10 cellular contexts compared by ENCODE assay signal in the genomic region with DNA sequence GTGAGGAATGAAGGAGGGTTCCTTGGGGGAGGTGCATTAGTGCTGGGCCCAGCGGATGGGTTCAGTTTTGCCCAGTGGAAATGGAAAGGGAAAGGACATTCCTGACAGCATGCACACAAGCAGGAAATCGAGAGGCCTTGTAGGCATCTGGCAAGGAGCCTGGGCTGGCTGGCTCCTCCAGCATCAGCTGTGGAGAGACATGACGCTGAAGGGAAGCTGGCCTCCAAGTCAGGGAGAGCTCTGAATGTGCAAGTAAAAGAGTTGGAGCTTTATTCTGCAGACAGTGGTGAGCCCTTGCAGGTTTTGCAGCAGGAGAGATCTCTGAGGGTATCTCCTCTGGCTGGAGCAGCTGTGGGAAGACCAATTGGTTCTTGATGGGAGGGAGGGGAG.
DNase-seq lines count a peak whose midpoint lies in the region; ATAC-seq, FAIRE-seq and TF ChIP-seq lines count a peak whose summit lies in the region.
"Had no signal": no experiment of that assay in that cellular context is flagged by ENCODE, and none has a peak within 500 bp of the region (broad histone marks: within the 10 kb centered on the region; RNA-seq: fewer than 3 reads in every experiment).

No MANE protein-coding gene starts in this region.

- H3T11ph ChIP-seq in H9 (ENCODE audit: low read length), result no peak overlapping the region

- in situ Hi-C loops in K562 (cut with MboI), result no loop called here

- no peak overlapping the region for H3K4ac ChIP-seq in H9 (ENCODE audit: low read depth, low read length)

- CTCF ChIA-PET in K562 (lab: Yijun Ruan, JAX; ENCODE audit: low intra/inter-chr PET ratio), result interaction anchor here (0.6 kb wide), 1 partner anchor 199 kb away, joined by 3 read pairs; no protein-coding TSS in a partner anchor
- CTCF ChIA-PET in activated naive CD4-positive, alpha-beta T cell treated with anti-CD3 and anti-CD28 coated beads for 36 hours (lab: Charles Lee), result no interaction called here

- TF ChIP-seq RAD21 in K562 (CRISPR knock-in tag; conservative IDR thresholded peaks at IDR 0.05 in 1 of 2, IDR thresholded peaks at IDR 0.05 in 1 of 2), result no peak

- H3K56ac ChIP-seq in H9 (ENCODE audit: insufficient read length, low read depth, low read length), result no peak overlapping the region

- no peaks in the 10 kb centered on the region for H3K36me3 ChIP-seq in K562 (ENCODE audit: control insufficient read depth, insufficient read depth, low read length)
- no peaks in the 10 kb centered on the region for H3K36me3 ChIP-seq in small intestine (ENCODE audit: control insufficient read depth in 2 of 2, insufficient read depth in 2 of 2, low read length in 2 of 2)

- H3K23me2 ChIP-seq in H9 (ENCODE audit: insufficient read length, low read depth, low read length, poor library complexity, severe bottlenecking), result no peaks in the 10 kb centered on the region

- no peak overlapping the region for H3K23ac ChIP-seq in H9 (ENCODE audit: insufficient read length, low read depth, low read length)

- no peak overlapping the region for H4K91ac ChIP-seq in H9 (ENCODE audit: insufficient read length, low read depth, low read length)

- no peak overlapping the region for H3K27ac Mint-ChIP-seq in H9
- H3K27ac Mint-ChIP-seq in activated naive CD4-positive, alpha-beta T cell treated with anti-CD3 and anti-CD28 coated beads for 36 hours, result no peak overlapping the region

- no peak overlapping the region for H4K5ac ChIP-seq in H9 (ENCODE audit: insufficient read length, low read depth, low read length)

- TF ChIP-seq CTCF in H9 (conservative IDR thresholded peaks at IDR 0.05) (no peak), K562 (IDR thresholded peaks at IDR 0.05 in 2 of 3, conservative IDR thresholded peaks at IDR 0.05 in 1 of 3; ENCODE audit: insufficient read depth in 2 of 3, low read depth in 1 of 3, low read length in 3 of 3) (no peak)

- DNase-seq in H9 (peak; percentile 16), K562 (ENCODE audit: extremely low read depth in 1 of 4, low spot score in 3 of 4) (no peak), hepatic stellate cell (ENCODE audit: low spot score) (peak; percentile 68), small intestine (peak; percentile 47), NCI-H2171 (lab: John Stamatoyannopoulos, UW) (no peak), RCC 7860 (ENCODE audit: low spot score) (no peak)
- no peak for DNase-seq in activated naive CD4-positive, alpha-beta T cell treated with anti-CD3 and anti-CD28 coated beads for 36 hours
- DNase-seq: NCI-H146 had no signal

- no peaks in the 10 kb centered on the region; the same call in 1 of the 2 replicates for H3K4me1 ChIP-seq in H9 (ENCODE audit: insufficient read depth, low read length)
- H3K4me1 ChIP-seq in K562 (replicated peaks in 1 of 2; ENCODE audit: control insufficient read depth in 2 of 2, insufficient read depth in 2 of 2, low read length in 2 of 2), result peaks cover 52 to 69% of the 10 kb centered on the region in 2 experiments
- peaks cover 3 to 5% of the 10 kb centered on the region in 2 donors for H3K4me1 ChIP-seq in small intestine (ENCODE audit: control insufficient read depth in 2 of 2, insufficient read depth in 1 of 2, low read depth in 1 of 2, low read length in 1 of 2)

- no peak for TF ChIP-seq POLR2A in K562 (conservative IDR thresholded peaks at IDR 0.05)

- H3K14ac ChIP-seq in H9 (ENCODE audit: insufficient read depth, low read length), result no peak overlapping the region

- H2BK12ac ChIP-seq in H9 (ENCODE audit: insufficient read length, low read depth, low read length), result no peak overlapping the region

- no peak overlapping the region for H3K27ac ChIP-seq in H9 (ENCODE audit: insufficient read length, low read depth, low read length)
- H3K27ac ChIP-seq in K562 (ENCODE audit: extremely low read depth, low read depth, low read length), result no peak overlapping the region; the same call in 2 of the 3 replicates
- no peak overlapping the region for H3K27ac ChIP-seq in small intestine (ENCODE audit: low read depth in 1 of 2, low read length in 1 of 2)

- FAIRE-seq in K562 (lab: Jason Lieb, UNC) (no peak), small intestine (lab: Jason Lieb, UNC) (no peak), RCC 7860 (lab: Jason Lieb, UNC) (no peak)

- H3K4me3 ChIP-seq in K562, result peak overlapping the region; percentile 17; the same call in 1 of the 2 replicates
- H3K4me3 ChIP-seq in small intestine (ENCODE audit: low read depth in 1 of 2, low read length in 2 of 2), result no peak overlapping the region
- H3K4me3 ChIP-seq: skin epidermis had no signal

- no CpG with 5 or more reads among the region's 3 CpGs for WGBS in H9 (ENCODE audit: extremely low coverage, insufficient read length, low lambda C conversion rate)
- whole genome bisulfite sequencing in K562 (ENCODE audit: insufficient coverage, low coverage, missing lambda C conversion rate), result 63% methylated on average over 3 of the region's 3 CpGs
- 13 to 29% (median 17%) methylated on average over 3 of the region's 3 CpGs for WGBS in small intestine, 3 donors

- H4K20me1 ChIP-seq in H9 (ENCODE audit: control insufficient read depth, insufficient read depth, insufficient read length), result no peaks in the 10 kb centered on the region
- no peaks in the 10 kb centered on the region for H4K20me1 ChIP-seq in K562 (replicated peaks; ENCODE audit: control insufficient read depth, insufficient read depth, low read length)

- no peak overlapping the region for H2BK20ac ChIP-seq in H9 (ENCODE audit: low read depth, low read length, poor library complexity, severe bottlenecking)

- H3K9me3 ChIP-seq in H9 (ENCODE audit: control insufficient read depth, low read depth, low read length) (no peaks in the 10 kb centered on the region), K562 (replicated peaks; ENCODE audit: control insufficient read depth, insufficient read depth, low read depth, low read length) (no peaks in the 10 kb centered on the region), small intestine (ENCODE audit: control insufficient read depth, low read depth) (no peaks in the 10 kb centered on the region)

- H3K4me3 Mint-ChIP-seq in H9, result no peak overlapping the region
- H3K4me3 Mint-ChIP-seq in activated naive CD4-positive, alpha-beta T cell treated with anti-CD3 and anti-CD28 coated beads for 36 hours, result no peak overlapping the region

- no peak overlapping the region for H2AFZ ChIP-seq in H9 (ENCODE audit: low read length)
- H2AFZ ChIP-seq in K562 (ENCODE audit: low read depth, low read length), result peak overlapping the region; percentile 88; the same call in 1 of the 2 replicates

- H3K18ac ChIP-seq in H9 (ENCODE audit: insufficient read length, low read depth, low read length), result no peak overlapping the region

- no peak overlapping the region for H4K8ac ChIP-seq in H9 (replicated peaks; ENCODE audit: insufficient read length, low read depth, low read length)

- no peak overlapping the region for H2AK5ac ChIP-seq in H9 (ENCODE audit: insufficient read length, low read length)

- no peak for ATAC-seq in K562
- ATAC-seq in GM21423 (IDR thresholded peaks at IDR 0.05; ENCODE audit: unreplicated experiment), result no peak

- no peak overlapping the region for H3K4me2 ChIP-seq in H9 (ENCODE audit: insufficient read depth, insufficient read length, low read length)
- peak overlapping the region; percentile 84 for H3K4me2 ChIP-seq in K562 (ENCODE audit: insufficient read depth, low read length)

- peaks cover 23% of the 10 kb centered on the region in 2 experiments for H3K4me1 Mint-ChIP-seq in H9
- H3K4me1 Mint-ChIP-seq in activated naive CD4-positive, alpha-beta T cell treated with anti-CD3 and anti-CD28 coated beads for 36 hours (ENCODE audit: low read depth), result no peaks in the 10 kb centered on the region

- no peaks in the 10 kb centered on the region for H3K36me3 Mint-ChIP-seq in H9 (ENCODE audit: insufficient read depth in 1 of 3, low read depth in 3 of 3)
- H3K36me3 Mint-ChIP-seq in activated naive CD4-positive, alpha-beta T cell treated with anti-CD3 and anti-CD28 coated beads for 36 hours (ENCODE audit: low read depth), result no peaks in the 10 kb centered on the region

- H3K79me1 ChIP-seq in H9 (ENCODE audit: insufficient read depth, low read depth, low read length, poor library complexity, severe bottlenecking), result no peaks in the 10 kb centered on the region

- H2BK120ac ChIP-seq in H9 (ENCODE audit: low read depth, low read length, poor library complexity, severe bottlenecking), result no peak overlapping the region

- no peaks in the 10 kb centered on the region for H3K27me3 ChIP-seq in H9 (ENCODE audit: insufficient read depth, low read length)
- no peaks in the 10 kb centered on the region for H3K27me3 ChIP-seq in K562 (ENCODE audit: control insufficient read depth in 2 of 2, insufficient read depth in 2 of 2, low read length in 2 of 2)
- H3K27me3 ChIP-seq in small intestine (ENCODE audit: control insufficient read depth in 2 of 2, insufficient read depth in 2 of 2, low read length in 2 of 2), result no peaks in the 10 kb centered on the region

- H3K79me2 ChIP-seq in H9 (ENCODE audit: insufficient read depth, low read length), result no peaks in the 10 kb centered on the region
- H3K79me2 ChIP-seq in K562 (ENCODE audit: control insufficient read depth, insufficient read depth, low read length), result peaks cover 32% of the 10 kb centered on the region; the same call in 2 of the 3 replicates

- H3K9me3 Mint-ChIP-seq in H9, result peaks cover 0 to 2% of the 10 kb centered on the region in 2 experiments; a peak in 1 of 5 replicates
- H3K9me3 Mint-ChIP-seq in activated naive CD4-positive, alpha-beta T cell treated with anti-CD3 and anti-CD28 coated beads for 36 hours, result no peaks in the 10 kb centered on the region

- no peak overlapping the region for H3K9ac ChIP-seq in H9 (ENCODE audit: extremely low read depth, insufficient read length, low read length)
- H3K9ac ChIP-seq in K562 (ENCODE audit: insufficient read depth in 1 of 2, low read depth in 2 of 2, low read length in 2 of 2), result peak overlapping the region; percentile 29 to 66; a peak in 2 of 4 replicates

- POLR2A ChIA-PET in K562 (lab: Yijun Ruan, JAX), result interaction anchor here (0.5 to 2.3 kb wide), 8 partner anchors 8 to 202 kb away, joined by 3 to 8 read pairs (median 4); no protein-coding TSS in a partner anchor

- H3K9me1 ChIP-seq in K562 (ENCODE audit: control insufficient read depth, insufficient read depth, low read length), result no peaks in the 10 kb centered on the region

- H3K27me3 Mint-ChIP-seq in H9 (ENCODE audit: low read depth), result peaks cover 10% of the 10 kb centered on the region
- H3K27me3 Mint-ChIP-seq in activated naive CD4-positive, alpha-beta T cell treated with anti-CD3 and anti-CD28 coated beads for 36 hours (ENCODE audit: low read depth), result peaks cover 4% of the 10 kb centered on the region

- intact Hi-C loops in K562 (cut with micrococcal nuclease), result no loop called here
- intact Hi-C loops in activated naive CD4-positive, alpha-beta T cell treated with anti-CD3 and anti-CD28 coated beads for 36 hours (cut with micrococcal nuclease), result no loop called here

- TF ChIP-seq EP300 in K562 (IDR thresholded peaks at IDR 0.05; ENCODE audit: low read length), result no peak

- BruUV-seq in K562 (replicated peaks; lab: Mats Ljungman, UMichigan), result no TSS peak

- H2BK15ac ChIP-seq in H9 (ENCODE audit: low read depth, low read length), result no peak overlapping the region

- no peak overlapping the region for H2BK5ac ChIP-seq in H9 (ENCODE audit: insufficient read length, low read length)

TF ChIP-seq in K562, 482 proteins besides CTCF, POLR2A, EP300 and RAD21 (continues in another document):
- no peak for TF ChIP-seq GTF2F1 (IDR thresholded peaks at IDR 0.05; ENCODE audit: low read depth, low read length)

Comparison
In these comparisons a context has a peak if more than half of its experiments do, and no peak if none do; other contexts are left out.
1. DNase-seq: peak in H9 (single experiment), hepatic stellate cell (single experiment) and small intestine (single experiment); none in K562 (0 of 4), activated naive CD4-positive, alpha-beta T cell treated with anti-CD3 and anti-CD28 coated beads for 36 hours (single experiment), NCI-H2171 (single experiment) and RCC 7860 (single experiment).